In genomic region chr11:3042496-3043314, GRCh38 we compare ENCODE assay signal across 14 cellular contexts. TPM values are rescaled to one million over a fixed set of nuclear protein-coding genes. Genes with fewer than 3 reads are reported as not detected.
DNase-seq lines count a peak whose midpoint lies in the region; ATAC-seq and TF ChIP-seq lines count a peak whose summit lies in the region.
"Had no signal": no experiment of that assay in that cellular context is flagged by ENCODE, and none has a peak within 500 bp of the region (broad histone marks: within the 10 kb centered on the region; RNA-seq: fewer than 3 reads in every experiment).

No MANE protein-coding gene starts in this region.

- H3K4me1 Mint-ChIP-seq in activated CD8-positive, alpha-beta T cell treated with anti-CD3 and anti-CD28 coated beads, Interleukin-2, amount 10 ng/mL, durations not matched to agents 7 days and 5 days (ENCODE audit: low read depth), result peaks cover 6% of the 10 kb centered on the region
- peaks cover 13% of the 10 kb centered on the region for H3K4me1 Mint-ChIP-seq in activated CD8-positive, alpha-beta T cell treated with anti-CD3 and anti-CD28 coated beads for 36 hours (ENCODE audit: low read depth)
- peaks cover 4 to 20% of the 10 kb centered on the region in 2 donors for H3K4me1 Mint-ChIP-seq in effector memory CD8-positive, alpha-beta T cell (ENCODE audit: low read depth in 2 of 2)
- peaks cover 26% of the 10 kb centered on the region for H3K4me1 Mint-ChIP-seq in nephron progenitor cell
- H3K4me1 Mint-ChIP-seq: neural crest cell had no signal

- TF ChIP-seq CTCF in activated CD8-positive, alpha-beta T cell treated with anti-CD3 and anti-CD28 coated beads for 36 hours (IDR thresholded peaks at IDR 0.05), result no peak
- TF ChIP-seq CTCF in nephron progenitor cell (IDR thresholded peaks at IDR 0.05), result no peak
- TF ChIP-seq CTCF in tibial artery (IDR thresholded peaks at IDR 0.05), result no peak

- H3K27ac ChIP-seq in tibial artery, result peak overlapping the region; percentile 78 to 85

- peak overlapping the region; percentile 52 for H3K27ac Mint-ChIP-seq in activated CD8-positive, alpha-beta T cell treated with anti-CD3 and anti-CD28 coated beads, Interleukin-2, amount 10 ng/mL, durations not matched to agents 7 days and 5 days
- no peak overlapping the region for H3K27ac Mint-ChIP-seq in activated CD8-positive, alpha-beta T cell treated with anti-CD3 and anti-CD28 coated beads for 36 hours
- H3K27ac Mint-ChIP-seq in effector memory CD8-positive, alpha-beta T cell, result peak overlapping the region; percentile 66 to 69
- peak overlapping the region; percentile 88 for H3K27ac Mint-ChIP-seq in nephron progenitor cell

- no peak overlapping the region for H3K4me3 ChIP-seq in tibial artery

- intact Hi-C loops in activated CD8-positive, alpha-beta T cell treated with anti-CD3 and anti-CD28 coated beads for 36 hours (cut with micrococcal nuclease), result no loop called here
- intact Hi-C loops in tibial artery (cut with DNase I; ENCODE audit: low total_unique reads), result no loop called here

- H3K9me3 ChIP-seq in tibial artery, result no peaks in the 10 kb centered on the region

- no peaks in the 10 kb centered on the region for H3K9me3 Mint-ChIP-seq in activated CD8-positive, alpha-beta T cell treated with anti-CD3 and anti-CD28 coated beads, Interleukin-2, amount 10 ng/mL, durations not matched to agents 7 days and 5 days (ENCODE audit: insufficient read depth)
- H3K9me3 Mint-ChIP-seq in activated CD8-positive, alpha-beta T cell treated with anti-CD3 and anti-CD28 coated beads for 36 hours, result no peaks in the 10 kb centered on the region
- H3K9me3 Mint-ChIP-seq in effector memory CD8-positive, alpha-beta T cell, result no peaks in the 10 kb centered on the region
- no peaks in the 10 kb centered on the region for H3K9me3 Mint-ChIP-seq in nephron progenitor cell
- H3K9me3 Mint-ChIP-seq: neural crest cell had no signal

- H3K4me1 ChIP-seq in tibial artery, result peaks cover 0 to 31% (median 23%) of the 10 kb centered on the region in 4 donors

- CTCF ChIA-PET in activated CD8-positive, alpha-beta T cell treated with anti-CD3 and anti-CD28 coated beads, Interleukin-2, amount 10 ng/mL, durations not matched to agents 7 days and 5 days (lab: Charles Lee), result interaction anchor here (1.1 kb wide), 1 partner anchor 49 kb away, joined by 3 read pairs; no protein-coding TSS in a partner anchor
- CTCF ChIA-PET in activated CD8-positive, alpha-beta T cell treated with anti-CD3 and anti-CD28 coated beads for 36 hours (lab: Charles Lee), result interaction anchor here (1.7 kb wide), 1 partner anchor 49 kb away, joined by 6 read pairs; no protein-coding TSS in a partner anchor

- peaks cover 53% of the 10 kb centered on the region for H3K36me3 Mint-ChIP-seq in activated CD8-positive, alpha-beta T cell treated with anti-CD3 and anti-CD28 coated beads, Interleukin-2, amount 10 ng/mL, durations not matched to agents 7 days and 5 days (ENCODE audit: low read depth)
- H3K36me3 Mint-ChIP-seq in activated CD8-positive, alpha-beta T cell treated with anti-CD3 and anti-CD28 coated beads for 36 hours (ENCODE audit: low read depth), result peaks cover 35% of the 10 kb centered on the region
- H3K36me3 Mint-ChIP-seq in effector memory CD8-positive, alpha-beta T cell (ENCODE audit: insufficient read depth), result peaks cover 32% of the 10 kb centered on the region
- peaks cover 20% of the 10 kb centered on the region for H3K36me3 Mint-ChIP-seq in nephron progenitor cell (ENCODE audit: low read depth)

- H3K36me3 ChIP-seq in tibial artery, result peaks cover 17 to 71% (median 44%) of the 10 kb centered on the region in 3 donors

- ATAC-seq in activated CD8-positive, alpha-beta T cell treated with anti-CD3 and anti-CD28 coated beads, Interleukin-2, amount 10 ng/mL, durations not matched to agents 7 days and 5 days, result no peak
- ATAC-seq in activated CD8-positive, alpha-beta T cell treated with anti-CD3 and anti-CD28 coated beads for 36 hours, result no peak
- ATAC-seq in effector memory CD8-positive, alpha-beta T cell (replicated peaks), result no peak
- ATAC-seq: stimulated activated naive CD8-positive, alpha-beta T cell treated with anti-CD3 and anti-CD28 coated beads, Interleukin-15, Interleukin-2, amounts not matched to agents 100 U/mL and 50 U/mL, for 24 hours had no signal

- no peak overlapping the region for H3K4me3 Mint-ChIP-seq in activated CD8-positive, alpha-beta T cell treated with anti-CD3 and anti-CD28 coated beads, Interleukin-2, amount 10 ng/mL, durations not matched to agents 7 days and 5 days
- H3K4me3 Mint-ChIP-seq in activated CD8-positive, alpha-beta T cell treated with anti-CD3 and anti-CD28 coated beads for 36 hours, result no peak overlapping the region
- no peak overlapping the region for H3K4me3 Mint-ChIP-seq in effector memory CD8-positive, alpha-beta T cell
- H3K4me3 Mint-ChIP-seq in nephron progenitor cell, result no peak overlapping the region
- H3K4me3 Mint-ChIP-seq: neural crest cell had no signal

- no peak for DNase-seq in activated CD8-positive, alpha-beta T cell treated with anti-CD3 and anti-CD28 coated beads, Interleukin-2, amount 10 ng/mL, durations not matched to agents 7 days and 5 days
- DNase-seq in activated CD8-positive, alpha-beta T cell treated with anti-CD3 and anti-CD28 coated beads for 36 hours, result no peak
- DNase-seq in effector memory CD8-positive, alpha-beta T cell, result no peak
- no peak for DNase-seq in nephron progenitor cell
- peak in 1 of 2 donors; percentile 86 for DNase-seq in tibial artery
- no peak for DNase-seq in pons (ENCODE audit: low spot score)
- DNase-seq in DMS 273 (lab: John Stamatoyannopoulos, UW; ENCODE audit: unreplicated experiment), result no peak
- DNase-seq in SHP77 (lab: John Stamatoyannopoulos, UW), result no peak
- DNase-seq: 8988T; COR-L47; NCI-H1436 treated with DMSO at 0.1 percent for 48 hours; NCI-H774; stimulated activated naive CD8-positive, alpha-beta T cell treated with anti-CD3 and anti-CD28 coated beads, Interleukin-15, Interleukin-2, amounts not matched to agents 100 U/mL and 50 U/mL, for 24 hours had no signal

- no peaks in the 10 kb centered on the region for H3K27me3 ChIP-seq in tibial artery

- H3K27me3 Mint-ChIP-seq in activated CD8-positive, alpha-beta T cell treated with anti-CD3 and anti-CD28 coated beads, Interleukin-2, amount 10 ng/mL, durations not matched to agents 7 days and 5 days (ENCODE audit: low read depth), result no peaks in the 10 kb centered on the region
- H3K27me3 Mint-ChIP-seq in activated CD8-positive, alpha-beta T cell treated with anti-CD3 and anti-CD28 coated beads for 36 hours, result no peaks in the 10 kb centered on the region
- H3K27me3 Mint-ChIP-seq in effector memory CD8-positive, alpha-beta T cell, result no peaks in the 10 kb centered on the region
- H3K27me3 Mint-ChIP-seq in nephron progenitor cell (ENCODE audit: low read depth, poor library complexity), result no peaks in the 10 kb centered on the region

- POLR2A ChIA-PET in activated CD8-positive, alpha-beta T cell treated with anti-CD3 and anti-CD28 coated beads, Interleukin-2, amount 10 ng/mL, durations not matched to agents 7 days and 5 days (lab: Charles Lee), result no interaction called here
- POLR2A ChIA-PET in activated CD8-positive, alpha-beta T cell treated with anti-CD3 and anti-CD28 coated beads for 36 hours (lab: Charles Lee), result interaction anchor here (3.2 kb wide), 1 partner anchor 13 kb away, joined by 9 read pairs; no protein-coding TSS in a partner anchor

RNA-seq across cellular contexts. Expression of gene CARS1, which starts 14.5 kb away (rescaled TPM):
- total RNA-seq in activated CD8-positive, alpha-beta T cell treated with anti-CD3 and anti-CD28 coated beads, Interleukin-2, amount 10 ng/mL, durations not matched to agents 7 days and 5 days, result 10 to 100 TPM; 74.6 to 81.5 TPM
- total RNA-seq in activated CD8-positive, alpha-beta T cell treated with anti-CD3 and anti-CD28 coated beads for 36 hours, result 10 to 100 TPM; 82.7 to 88.2 TPM

RNA-seq across cellular contexts. Expression of gene NAP1L4, which starts 50.6 kb away (rescaled TPM):
- 100 to 1,000 TPM; 287 to 300 TPM for total RNA-seq in activated CD8-positive, alpha-beta T cell treated with anti-CD3 and anti-CD28 coated beads, Interleukin-2, amount 10 ng/mL, durations not matched to agents 7 days and 5 days
- 100 to 1,000 TPM; 212 to 223 TPM for total RNA-seq in activated CD8-positive, alpha-beta T cell treated with anti-CD3 and anti-CD28 coated beads for 36 hours
